Comparison of ENCODE assay signal across 23 cellular contexts in the genomic region with DNA sequence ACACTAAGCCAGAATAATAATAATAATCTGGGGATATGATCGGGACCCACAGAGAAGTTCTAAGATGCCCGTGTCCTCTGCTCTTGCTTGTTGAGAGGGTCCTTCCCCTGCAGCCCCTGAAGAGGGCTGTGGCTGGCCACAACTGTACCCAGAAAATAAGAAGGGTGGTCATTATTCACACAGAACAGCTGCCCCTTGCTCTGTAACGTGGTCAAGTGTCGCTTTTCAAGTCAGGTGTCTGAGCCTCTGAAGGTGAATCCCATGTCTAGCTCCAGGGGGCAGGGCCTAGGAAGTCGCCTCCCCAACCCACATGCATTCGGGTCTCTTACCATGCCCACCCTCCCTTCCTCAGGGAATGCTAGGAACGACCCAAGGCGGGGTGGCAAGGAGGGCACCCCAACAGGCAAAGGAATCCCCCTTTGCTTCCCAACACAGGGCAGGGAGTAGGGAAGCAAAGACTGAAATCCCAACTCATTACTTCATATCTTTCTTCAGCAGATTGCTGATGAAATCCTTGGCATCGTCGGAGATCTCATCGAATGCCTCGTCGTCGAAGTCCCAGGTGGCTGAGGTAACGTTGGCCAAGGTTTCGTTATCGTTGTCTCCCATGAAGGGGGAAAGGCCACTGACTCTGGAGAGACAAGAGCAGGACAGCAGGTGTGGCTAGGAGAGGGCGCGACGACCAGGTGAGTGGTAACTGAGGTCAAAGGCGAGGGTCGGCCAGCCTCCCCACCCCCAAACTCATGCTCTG.
"Had no signal": no experiment of that assay in that cellular context is flagged by ENCODE, and none has a peak within 500 bp of the region (broad histone marks: within the 10 kb centered on the region; RNA-seq: fewer than 3 reads in every experiment).

No MANE protein-coding gene starts in this region.

- H3K27me3 Mint-ChIP-seq: activated B cell treated with CpG ODN at 0.5 μM for 24 hours; activated CD4-positive, alpha-beta T cell treated with anti-CD3 and anti-CD28 coated beads, Interleukin-2, amount 10 ng/mL, durations not matched to agents 24 days and 14 days; brain had no signal

- H3K27ac Mint-ChIP-seq: activated B cell treated with CpG ODN at 0.5 μM for 24 hours; activated CD4-positive, alpha-beta T cell treated with anti-CD3 and anti-CD28 coated beads, Interleukin-2, amount 10 ng/mL, durations not matched to agents 24 days and 14 days; activated naive CD4-positive, alpha-beta T cell treated with anti-CD3 and anti-CD28 coated beads, Interleukin-2, amount 50 U/mL, for 72 hours; activated naive CD8-positive, alpha-beta T cell treated with anti-CD3 and anti-CD28 coated beads, Interleukin-2, amount 50 U/mL, for 24 hours; brain; T-helper 17 cell had no signal

- DNase-seq: activated B cell treated with CpG ODN at 0.5 μM for 24 hours; activated CD4-positive, alpha-beta T cell treated with anti-CD3 and anti-CD28 coated beads for 1 hour; activated CD4-positive, alpha-beta T cell treated with anti-CD3 and anti-CD28 coated beads, Interleukin-2, amount 10 ng/mL, durations not matched to agents 24 days and 14 days; activated CD4-positive, alpha-beta T cell treated with anti-CD3 and anti-CD28 coated beads, Interleukin-2, amount 50 U/mL, for 48 hours; activated effector memory CD4-positive, alpha-beta T cell treated with anti-CD3 and anti-CD28 coated beads, Interleukin-2, amount 50 U/mL, for 16 hours; activated naive CD4-positive, alpha-beta T cell treated with Interleukin-2 at 50 U/mL for 16 hours; activated naive CD8-positive, alpha-beta T cell treated with anti-CD3 and anti-CD28 coated beads, Interleukin-2, amount 50 U/mL, for 24 hours; activated T-cell treated with anti-CD3 and anti-CD28 coated beads, Interleukin-2, amount 50 U/mL, for 4 hours; amniotic stem cell; IMR-90; KG1; NCI-H1048; NCI-H1930; NCI-H2227 treated with DMSO at 0.1 percent for 48 hours; NCI-H446 treated with DMSO at 0.1 percent for 48 hours; NCI-H524 treated with DMSO at 0.1 percent for 48 hours; NCI-H748 treated with DMSO at 0.1 percent for 48 hours; PC-3; SHP77 treated with DMSO at 0.1 percent for 48 hours; T-helper 17 cell; T-helper 9 cell had no signal

- H3K9me3 Mint-ChIP-seq: activated B cell treated with CpG ODN at 0.5 μM for 24 hours; activated CD4-positive, alpha-beta T cell treated with anti-CD3 and anti-CD28 coated beads, Interleukin-2, amount 10 ng/mL, durations not matched to agents 24 days and 14 days; activated naive CD4-positive, alpha-beta T cell treated with anti-CD3 and anti-CD28 coated beads, Interleukin-2, amount 50 U/mL, for 72 hours; activated naive CD8-positive, alpha-beta T cell treated with anti-CD3 and anti-CD28 coated beads, Interleukin-2, amount 50 U/mL, for 24 hours; activated T-cell treated with anti-CD3 and anti-CD28 coated beads, Interleukin-2, amount 50 U/mL, for 4 hours; brain had no signal

- H3K4me3 Mint-ChIP-seq: activated B cell treated with CpG ODN at 0.5 μM for 24 hours; activated CD4-positive, alpha-beta T cell treated with anti-CD3 and anti-CD28 coated beads, Interleukin-2, amount 10 ng/mL, durations not matched to agents 24 days and 14 days; activated naive CD8-positive, alpha-beta T cell treated with anti-CD3 and anti-CD28 coated beads, Interleukin-2, amount 50 U/mL, for 24 hours; activated T-cell treated with anti-CD3 and anti-CD28 coated beads, Interleukin-2, amount 50 U/mL, for 4 hours; brain; T-helper 17 cell had no signal

- ATAC-seq: activated naive CD4-positive, alpha-beta T cell treated with anti-CD3 and anti-CD28 coated beads, Interleukin-2, amount 50 U/mL, for 72 hours; activated naive CD8-positive, alpha-beta T cell treated with anti-CD3 and anti-CD28 coated beads, Interleukin-2, amount 50 U/mL, for 24 hours; activated T-cell treated with anti-CD3 and anti-CD28 coated beads, Interleukin-2, amount 50 U/mL, for 4 hours; PC-3; T-helper 17 cell had no signal

- H3K36me3 Mint-ChIP-seq: activated naive CD4-positive, alpha-beta T cell treated with anti-CD3 and anti-CD28 coated beads, Interleukin-2, amount 50 U/mL, for 72 hours had no signal

- H3K4me1 Mint-ChIP-seq: activated B cell treated with CpG ODN at 0.5 μM for 24 hours; activated CD4-positive, alpha-beta T cell treated with anti-CD3 and anti-CD28 coated beads, Interleukin-2, amount 10 ng/mL, durations not matched to agents 24 days and 14 days; activated naive CD8-positive, alpha-beta T cell treated with anti-CD3 and anti-CD28 coated beads, Interleukin-2, amount 50 U/mL, for 24 hours; T-helper 17 cell had no signal
